Comparison of ENCODE assay signal across 16 cellular contexts in the genomic region with DNA sequence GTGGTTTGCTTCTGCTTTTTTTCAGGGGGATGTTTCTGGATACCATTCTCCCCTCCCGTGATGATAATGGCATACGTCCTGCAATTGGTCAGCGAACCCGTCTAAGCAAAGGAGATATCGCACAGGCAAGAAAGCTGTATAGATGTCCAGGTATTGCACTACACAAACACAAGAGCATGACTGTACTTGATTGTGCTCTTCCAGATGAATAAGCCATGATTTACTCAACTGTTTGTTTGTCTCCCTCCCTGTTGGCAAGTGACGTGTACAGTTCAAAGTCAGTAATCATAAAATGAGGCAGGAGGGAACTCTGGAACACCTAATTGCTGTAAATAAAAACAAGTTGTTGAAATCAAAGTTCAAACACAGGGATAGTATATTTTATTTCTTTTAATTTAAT.
DNase-seq lines count a peak whose midpoint lies in the region; ATAC-seq and TF ChIP-seq lines count a peak whose summit lies in the region.
"Had no signal": no experiment of that assay in that cellular context is flagged by ENCODE, and none has a peak within 500 bp of the region (broad histone marks: within the 10 kb centered on the region; RNA-seq: fewer than 3 reads in every experiment).

No MANE protein-coding gene starts in this region.

- no peak overlapping the region for H3K4me3 Mint-ChIP-seq in endodermal cell

- peak; percentile 90 for ATAC-seq in esophagus mucosa

- H3K36me3 ChIP-seq in endodermal cell (ENCODE audit: control insufficient read depth, insufficient read depth, low read length), result no peaks in the 10 kb centered on the region

- no peaks in the 10 kb centered on the region for H3K4me1 Mint-ChIP-seq in endodermal cell

- H3K27ac ChIP-seq in RWPE1, result no peak overlapping the region
- H3K27ac ChIP-seq in endodermal cell (ENCODE audit: low read depth, low read length), result no peak overlapping the region

- H3K27me3 Mint-ChIP-seq in endodermal cell (ENCODE audit: insufficient read depth), result no peaks in the 10 kb centered on the region

- H3K9me3 Mint-ChIP-seq in endodermal cell, result no peaks in the 10 kb centered on the region

- no peaks in the 10 kb centered on the region for H3K4me1 ChIP-seq in endodermal cell (ENCODE audit: control insufficient read depth, insufficient read depth, low read length)
- H3K4me1 ChIP-seq: Caco-2 had no signal

- TF ChIP-seq CTCF in RWPE1 (conservative IDR thresholded peaks at IDR 0.05; ENCODE audit: low read depth), result no peak
- TF ChIP-seq CTCF in endodermal cell (conservative IDR thresholded peaks at IDR 0.05), result no peak

- no peak overlapping the region for H3K9ac ChIP-seq in endodermal cell (ENCODE audit: extremely low read depth, low read length, poor library complexity, severe bottlenecking)

- H3K27me3 ChIP-seq in endodermal cell (ENCODE audit: control insufficient read depth, insufficient read depth, low read length, poor library complexity, severe bottlenecking), result no peaks in the 10 kb centered on the region

- DNase-seq in HuH-7 (ENCODE audit: low spot score) (peak; percentile 19), RWPE1 (ENCODE audit: low spot score) (peak; percentile 57), renal cortical epithelial cell (ENCODE audit: low read depth) (peak; percentile 34), NCI-H748 (lab: John Stamatoyannopoulos, UW; ENCODE audit: unreplicated experiment) (no peak), endodermal cell (no peak)
- no peak for DNase-seq in activated naive CD4-positive, alpha-beta T cell treated with anti-CD3 and anti-CD28 coated beads, Interleukin-2, amount 50 U/mL, for 16 hours
- DNase-seq: AML-193, Caco-2, DMS53, KG1, MM.1S, NCI-H1105, NCI-H187, NCI-H446, NCI-H82 had no signal

- 96% methylated on average over 6 of the region's 6 CpGs; no CpG with 5 or more reads in 1 of the 2 experiments for WGBS in endodermal cell (ENCODE audit: insufficient coverage in 1 of 2, insufficient read length in 1 of 2), 2 experiments

- CTCF ChIA-PET in RWPE1 (lab: Yijun Ruan, JAX), result no interaction called here

- H3K36me3 Mint-ChIP-seq in endodermal cell (ENCODE audit: low read depth), result no peaks in the 10 kb centered on the region

- H3K9me3 ChIP-seq in endodermal cell (ENCODE audit: control insufficient read depth, low read length), result no peaks in the 10 kb centered on the region
- H3K9me3 ChIP-seq: Caco-2 had no signal

- H3K4me3 ChIP-seq in endodermal cell (ENCODE audit: low read length), result no peak overlapping the region

- H3K27ac Mint-ChIP-seq in endodermal cell, result no peak overlapping the region

- POLR2A ChIA-PET in RWPE1 (lab: Yijun Ruan, JAX; ENCODE audit: low non-redundant PET), result no interaction called here

Comparison
In these comparisons a context has a peak if more than half of its experiments do, and no peak if none do; other contexts are left out.
1. DNase-seq: peak in HuH-7 (single experiment), RWPE1 (single experiment) and renal cortical epithelial cell (single experiment); none in activated naive CD4-positive, alpha-beta T cell treated with anti-CD3 and anti-CD28 coated beads, Interleukin-2, amount 50 U/mL, for 16 hours (single experiment), NCI-H748 (single experiment) and endodermal cell (single experiment).